Comparison of ENCODE assay signal across 9 cellular contexts in genomic region chr14:49306152-49306751, GRCh38.
DNase-seq lines count a peak whose midpoint lies in the region; ATAC-seq, FAIRE-seq and TF ChIP-seq lines count a peak whose summit lies in the region.
"Had no signal": no experiment of that assay in that cellular context is flagged by ENCODE, and none has a peak within 500 bp of the region (broad histone marks: within the 10 kb centered on the region; RNA-seq: fewer than 3 reads in every experiment).

No MANE protein-coding gene starts in this region.

- intact Hi-C loops in activated CD8-positive, alpha-beta T cell treated with anti-CD3 and anti-CD28 coated beads for 36 hours (cut with micrococcal nuclease), result no loop called here

- DNase-seq in activated CD8-positive, alpha-beta T cell treated with anti-CD3 and anti-CD28 coated beads for 36 hours, result no peak
- no peak for DNase-seq in activated CD8-positive, alpha-beta T cell treated with anti-CD3 and anti-CD28 coated beads, Interleukin-2, amount 10 ng/mL, durations not matched to agents 7 days and 5 days
- peak; percentile 59 for DNase-seq in NCI-H82 (lab: John Stamatoyannopoulos, UW)
- DNase-seq in fibroblast of pulmonary artery (ENCODE audit: low read depth), result peak; percentile 20
- no peak for DNase-seq in stimulated activated CD4-positive, alpha-beta T cell treated with anti-CD3 and anti-CD28 coated beads, Interleukin-2, amount 100 ng/mL, for 48 hours
- DNase-seq in GM19239 (ENCODE audit: insufficient read length, low spot score), result no peak

- CTCF ChIA-PET in activated CD8-positive, alpha-beta T cell treated with anti-CD3 and anti-CD28 coated beads for 36 hours (lab: Charles Lee), result interaction anchor here (0.7 to 2.1 kb wide), 8 partner anchors 9 to 192 kb away, joined by 3 to 8 read pairs (median 3); no protein-coding TSS in a partner anchor
- CTCF ChIA-PET in activated CD8-positive, alpha-beta T cell treated with anti-CD3 and anti-CD28 coated beads, Interleukin-2, amount 10 ng/mL, durations not matched to agents 7 days and 5 days (lab: Charles Lee), result interaction anchor here (0.7 to 1.7 kb wide), 6 partner anchors 10 to 155 kb away, joined by 3 to 4 read pairs (median 4); no protein-coding TSS in a partner anchor

- no peak for ATAC-seq in activated CD8-positive, alpha-beta T cell treated with anti-CD3 and anti-CD28 coated beads for 36 hours
- ATAC-seq in activated CD8-positive, alpha-beta T cell treated with anti-CD3 and anti-CD28 coated beads, Interleukin-2, amount 10 ng/mL, durations not matched to agents 7 days and 5 days, result no peak
- ATAC-seq in HG03060 (IDR thresholded peaks at IDR 0.05; ENCODE audit: low read depth, unreplicated experiment), result peak; percentile 86
- ATAC-seq in HG02763 (IDR thresholded peaks at IDR 0.05; ENCODE audit: unreplicated experiment), result no peak

- POLR2A ChIA-PET in activated CD8-positive, alpha-beta T cell treated with anti-CD3 and anti-CD28 coated beads for 36 hours (lab: Charles Lee), result no interaction called here
- POLR2A ChIA-PET in activated CD8-positive, alpha-beta T cell treated with anti-CD3 and anti-CD28 coated beads, Interleukin-2, amount 10 ng/mL, durations not matched to agents 7 days and 5 days (lab: Charles Lee), result no interaction called here

- H3K4me3 ChIP-seq in fibroblast of pulmonary artery (replicated peaks; ENCODE audit: low read depth, low read length), result no peak overlapping the region

- no peaks in the 10 kb centered on the region for H3K36me3 Mint-ChIP-seq in activated CD8-positive, alpha-beta T cell treated with anti-CD3 and anti-CD28 coated beads for 36 hours (ENCODE audit: low read depth)
- H3K36me3 Mint-ChIP-seq in activated CD8-positive, alpha-beta T cell treated with anti-CD3 and anti-CD28 coated beads, Interleukin-2, amount 10 ng/mL, durations not matched to agents 7 days and 5 days (ENCODE audit: low read depth), result no peaks in the 10 kb centered on the region
- H3K36me3 Mint-ChIP-seq: activated naive CD8-positive, alpha-beta T cell had no signal

- H3K27ac Mint-ChIP-seq in activated CD8-positive, alpha-beta T cell treated with anti-CD3 and anti-CD28 coated beads for 36 hours, result no peak overlapping the region
- H3K27ac Mint-ChIP-seq in activated CD8-positive, alpha-beta T cell treated with anti-CD3 and anti-CD28 coated beads, Interleukin-2, amount 10 ng/mL, durations not matched to agents 7 days and 5 days, result no peak overlapping the region
- H3K27ac Mint-ChIP-seq: activated naive CD8-positive, alpha-beta T cell had no signal

- no peak for FAIRE-seq in GM19239 (lab: Jason Lieb, UNC)

- no peaks in the 10 kb centered on the region for H3K4me1 Mint-ChIP-seq in activated CD8-positive, alpha-beta T cell treated with anti-CD3 and anti-CD28 coated beads for 36 hours (ENCODE audit: low read depth)
- no peaks in the 10 kb centered on the region for H3K4me1 Mint-ChIP-seq in activated CD8-positive, alpha-beta T cell treated with anti-CD3 and anti-CD28 coated beads, Interleukin-2, amount 10 ng/mL, durations not matched to agents 7 days and 5 days (ENCODE audit: low read depth)

- no peak overlapping the region for H3K4me3 Mint-ChIP-seq in activated CD8-positive, alpha-beta T cell treated with anti-CD3 and anti-CD28 coated beads for 36 hours
- H3K4me3 Mint-ChIP-seq in activated CD8-positive, alpha-beta T cell treated with anti-CD3 and anti-CD28 coated beads, Interleukin-2, amount 10 ng/mL, durations not matched to agents 7 days and 5 days, result no peak overlapping the region
- H3K4me3 Mint-ChIP-seq: activated naive CD8-positive, alpha-beta T cell had no signal

- H3K9me3 Mint-ChIP-seq in activated CD8-positive, alpha-beta T cell treated with anti-CD3 and anti-CD28 coated beads for 36 hours, result no peaks in the 10 kb centered on the region
- H3K9me3 Mint-ChIP-seq in activated CD8-positive, alpha-beta T cell treated with anti-CD3 and anti-CD28 coated beads, Interleukin-2, amount 10 ng/mL, durations not matched to agents 7 days and 5 days (ENCODE audit: insufficient read depth), result no peaks in the 10 kb centered on the region

- no peaks in the 10 kb centered on the region for H3K27me3 Mint-ChIP-seq in activated CD8-positive, alpha-beta T cell treated with anti-CD3 and anti-CD28 coated beads for 36 hours
- no peaks in the 10 kb centered on the region for H3K27me3 Mint-ChIP-seq in activated CD8-positive, alpha-beta T cell treated with anti-CD3 and anti-CD28 coated beads, Interleukin-2, amount 10 ng/mL, durations not matched to agents 7 days and 5 days (ENCODE audit: low read depth)

- TF ChIP-seq CTCF in activated CD8-positive, alpha-beta T cell treated with anti-CD3 and anti-CD28 coated beads for 36 hours (IDR thresholded peaks at IDR 0.05), result peak; percentile 58
- TF ChIP-seq CTCF in fibroblast of pulmonary artery (IDR thresholded peaks at IDR 0.05; ENCODE audit: low read length, missing control alignments), result peak; percentile 46

Comparison
In these comparisons a context has a peak if more than half of its experiments do, and no peak if none do; other contexts are left out.
1. DNase-seq: peak in NCI-H82 (single experiment) and fibroblast of pulmonary artery (single experiment); none in activated CD8-positive, alpha-beta T cell treated with anti-CD3 and anti-CD28 coated beads for 36 hours (single experiment), activated CD8-positive, alpha-beta T cell treated with anti-CD3 and anti-CD28 coated beads, Interleukin-2, amount 10 ng/mL, durations not matched to agents 7 days and 5 days (single experiment), stimulated activated CD4-positive, alpha-beta T cell treated with anti-CD3 and anti-CD28 coated beads, Interleukin-2, amount 100 ng/mL, for 48 hours (0 of 2) and GM19239 (single experiment).